In genomic region chr3:136946978-136947377, GRCh38 we compare ENCODE assay signal across 21 cellular contexts. TPM values are rescaled to one million over a fixed set of nuclear protein-coding genes. Genes with fewer than 3 reads are reported as not detected.
DNase-seq lines count a peak whose midpoint lies in the region; ATAC-seq and TF ChIP-seq lines count a peak whose summit lies in the region.
"Had no signal": no experiment of that assay in that cellular context is flagged by ENCODE, and none has a peak within 500 bp of the region (broad histone marks: within the 10 kb centered on the region; RNA-seq: fewer than 3 reads in every experiment).

No MANE protein-coding gene starts in this region.

- WGBS in right cardiac atrium = 61% methylated on average over 1 of the region's 1 CpG

- no peaks in the 10 kb centered on the region for H3K27me3 ChIP-seq in right cardiac atrium (ENCODE audit: control insufficient read depth, insufficient read depth)
- no peaks in the 10 kb centered on the region for H3K27me3 ChIP-seq in left ventricle myocardium inferior (ENCODE audit: low read depth)
- H3K27me3 ChIP-seq: BLaER1 treated with 17β-estradiol and CSF1 and Interleukin-3, amounts not matched to agents 10 nM and 100 nM; SJCRH30 had no signal

- DNase-seq in right cardiac atrium (no peak), left ventricle myocardium inferior (no peak), SK-N-MC (ENCODE audit: low read depth, low spot score) (no peak), NCI-H1694 treated with DMSO at 0.1 percent for 48 hours (lab: John Stamatoyannopoulos, UW) (no peak), KG1 (lab: John Stamatoyannopoulos, UW) (no peak)
- DNase-seq: CD4-positive, alpha-beta T cell; NCI-H1092; NCI-H1417 treated with DMSO at 0.1 percent for 48 hours; NCI-H187; NCI-H2081 treated with DMSO at 0.1 percent for 48 hours; NCI-H2171 treated with DMSO at 0.1 percent for 48 hours; NCI-H345; NCI-H524; NCI-H748 treated with DMSO at 0.1 percent for 48 hours; SJCRH30 had no signal

- H3K9me3 ChIP-seq in right cardiac atrium (ENCODE audit: control insufficient read depth, low read length) (no peaks in the 10 kb centered on the region), left ventricle myocardium inferior (replicated peaks) (no peaks in the 10 kb centered on the region), SK-N-MC (ENCODE audit: low read depth, low read length) (no peaks in the 10 kb centered on the region)
- H3K9me3 ChIP-seq: SJCRH30 had no signal

- H3K4me1 Mint-ChIP-seq in stimulated activated memory B cell treated with anti-CD40 and anti-IgM and Interleukin-4, amounts not matched to agents 10 μg/mL and 1 μg/mL and 100 μg/mL, for 72 hours = peaks cover 44% of the 10 kb centered on the region

- no peaks in the 10 kb centered on the region for H3K27me3 Mint-ChIP-seq in stimulated activated memory B cell treated with anti-CD40 and anti-IgM and Interleukin-4, amounts not matched to agents 10 μg/mL and 1 μg/mL and 100 μg/mL, for 72 hours
- H3K27me3 Mint-ChIP-seq: CD4-positive, alpha-beta T cell; IgD-negative memory B cell had no signal

- H3K4me1 ChIP-seq in right cardiac atrium (ENCODE audit: control insufficient read depth, insufficient read depth, low read length) (no peaks in the 10 kb centered on the region), left ventricle myocardium inferior (peaks cover 71% of the 10 kb centered on the region)
- H3K4me1 ChIP-seq: SJCRH30 had no signal

- no peak overlapping the region for H3K9ac ChIP-seq in SK-N-MC (ENCODE audit: insufficient read length)
- H3K9ac ChIP-seq: BLaER1 treated with 17β-estradiol and CSF1 and Interleukin-3, amounts not matched to agents 10 nM and 100 nM had no signal

- ATAC-seq in right cardiac atrium (peak; percentile 77), esophagus mucosa (peak; percentile 32)
- no peak for ATAC-seq in stimulated activated memory B cell treated with anti-CD40 and anti-IgM and Interleukin-4, amounts not matched to agents 10 μg/mL and 1 μg/mL and 100 μg/mL, for 72 hours
- ATAC-seq: HCT116 had no signal

- H3K27ac ChIP-seq in right cardiac atrium (ENCODE audit: low read length) (no peak overlapping the region), left ventricle myocardium inferior (replicated peaks) (no peak overlapping the region), SK-N-MC (0 out of 2 replicates have a peak overlapping the region, but pooled peaks have one; percentile 6)
- H3K27ac ChIP-seq: BLaER1 treated with 17β-estradiol and CSF1 and Interleukin-3, amounts not matched to agents 10 nM and 100 nM; HL-60; SJCRH30 had no signal

- peaks cover 32% of the 10 kb centered on the region for H3K36me3 Mint-ChIP-seq in stimulated activated memory B cell treated with anti-CD40 and anti-IgM and Interleukin-4, amounts not matched to agents 10 μg/mL and 1 μg/mL and 100 μg/mL, for 72 hours

- intact Hi-C loops in right cardiac atrium (cut with DNase I) (no loop called here), left ventricle myocardium inferior (cut with micrococcal nuclease) (no loop called here)

- no peak overlapping the region for H3K4me3 Mint-ChIP-seq in stimulated activated memory B cell treated with anti-CD40 and anti-IgM and Interleukin-4, amounts not matched to agents 10 μg/mL and 1 μg/mL and 100 μg/mL, for 72 hours
- H3K4me3 Mint-ChIP-seq: CD4-positive, alpha-beta T cell; IgD-negative memory B cell had no signal

- H3K4me3 ChIP-seq in right cardiac atrium (ENCODE audit: low read length) (no peak overlapping the region), left ventricle myocardium inferior (no peak overlapping the region), SK-N-MC (no peak overlapping the region)
- H3K4me3 ChIP-seq: BLaER1 treated with 17β-estradiol and CSF1 and Interleukin-3, amounts not matched to agents 10 nM and 100 nM; SJCRH30 had no signal

- H3K27ac Mint-ChIP-seq in stimulated activated memory B cell treated with anti-CD40 and anti-IgM and Interleukin-4, amounts not matched to agents 10 μg/mL and 1 μg/mL and 100 μg/mL, for 72 hours = peak overlapping the region; percentile 16
- H3K27ac Mint-ChIP-seq: CD4-positive, alpha-beta T cell had no signal

- TF ChIP-seq CTCF in left ventricle myocardium inferior (IDR thresholded peaks at IDR 0.05; ENCODE audit: borderline replicate concordance) = no peak

- H3K36me3 ChIP-seq in left ventricle myocardium inferior (peaks cover 21% of the 10 kb centered on the region), SK-N-MC (ENCODE audit: insufficient read depth, low read length) (peaks cover 12% of the 10 kb centered on the region)

- no peaks in the 10 kb centered on the region for H3K9me3 Mint-ChIP-seq in stimulated activated memory B cell treated with anti-CD40 and anti-IgM and Interleukin-4, amounts not matched to agents 10 μg/mL and 1 μg/mL and 100 μg/mL, for 72 hours
- H3K9me3 Mint-ChIP-seq: CD4-positive, alpha-beta T cell had no signal

RNA-seq across cellular contexts. Expression of gene IL20RB, which starts 10.8 kb away (rescaled TPM):
- 1 to 10 TPM in 1 of 4 donors, under 1 TPM in 3; 0.40 to 1.0 (median 0.65) TPM for total RNA-seq in right cardiac atrium
- polyA plus RNA-seq in right cardiac atrium = 0.57 TPM
- 0.44 TPM for total RNA-seq in left ventricle myocardium inferior
- total RNA-seq in esophagus mucosa = 94.7 TPM
- polyA plus RNA-seq: IgD-negative memory B cell had no signal

Comparison
In these comparisons a context has a peak if more than half of its experiments do, and no peak if none do; other contexts are left out.
1. RNA of gene IL20RB, which starts 10.8 kb away (total RNA-seq): 94.7 TPM in esophagus mucosa (single experiment); 0.40 to 1.0 TPM in right cardiac atrium and 0.44 TPM in left ventricle myocardium inferior (single experiment); every median in the first group is over 10 times any median in the second.